Comparison of ENCODE assay signal across 10 cellular contexts in genomic region chrX:150767475-150768131, GRCh38.
DNase-seq lines count a peak whose midpoint lies in the region; ATAC-seq lines count a peak whose summit lies in the region.
"Had no signal": no experiment of that assay in that cellular context is flagged by ENCODE, and none has a peak within 500 bp of the region (broad histone marks: within the 10 kb centered on the region; RNA-seq: fewer than 3 reads in every experiment).

No MANE protein-coding gene starts in this region.

- no peak overlapping the region for H3K4me3 Mint-ChIP-seq in stimulated activated effector memory CD8-positive, alpha-beta T cell treated with anti-CD3 and anti-CD28 coated beads, Interleukin-12 subunit alpha, Interleukin-12 subunit beta, amount 100 ng/mL, for 72 hours
- H3K4me3 Mint-ChIP-seq: dendritic cell treated with granulocyte-macrophage colony-stimulating factor and Interleukin-4, amounts not matched to agents 40 ng/mL and 50 ng/mL, for 4 days had no signal

- DNase-seq in activated naive CD4-positive, alpha-beta T cell treated with Interleukin-2 at 50 U/mL for 16 hours, result peak; percentile 13
- DNase-seq in activated naive CD4-positive, alpha-beta T cell (lab: John Stamatoyannopoulos, UW), result no peak
- DNase-seq in OCI-M1 (lab: John Stamatoyannopoulos, UW), result peak; percentile 1
- DNase-seq in epidermal melanocyte (ENCODE audit: insufficient read length, low spot score), result peak; percentile 18
- DNase-seq in stimulated activated effector memory CD8-positive, alpha-beta T cell treated with anti-CD3 and anti-CD28 coated beads, Interleukin-12 subunit alpha, Interleukin-12 subunit beta, amount 100 ng/mL, for 72 hours (ENCODE audit: low spot score in 2 of 2), result peak in 1 of 2 donors; percentile 50
- DNase-seq in ecto neural progenitor cell (ENCODE audit: low spot score), result no peak
- DNase-seq: KG1 had no signal

- H3K36me3 Mint-ChIP-seq in stimulated activated effector memory CD8-positive, alpha-beta T cell treated with anti-CD3 and anti-CD28 coated beads, Interleukin-12 subunit alpha, Interleukin-12 subunit beta, amount 100 ng/mL, for 72 hours, result peaks cover 26% of the 10 kb centered on the region

- ATAC-seq in stimulated activated effector memory CD8-positive, alpha-beta T cell treated with anti-CD3 and anti-CD28 coated beads, Interleukin-12 subunit alpha, Interleukin-12 subunit beta, amount 100 ng/mL, for 72 hours, result peak; percentile 88
- ATAC-seq in GM21786 (IDR thresholded peaks at IDR 0.05; ENCODE audit: unreplicated experiment) (no peak), GM18511 (IDR thresholded peaks at IDR 0.05; ENCODE audit: unreplicated experiment) (no peak)

- no peak overlapping the region for H3K27ac Mint-ChIP-seq in stimulated activated effector memory CD8-positive, alpha-beta T cell treated with anti-CD3 and anti-CD28 coated beads, Interleukin-12 subunit alpha, Interleukin-12 subunit beta, amount 100 ng/mL, for 72 hours
- H3K27ac Mint-ChIP-seq: dendritic cell treated with granulocyte-macrophage colony-stimulating factor and Interleukin-4, amounts not matched to agents 40 ng/mL and 50 ng/mL, for 4 days had no signal

- H3K4me1 Mint-ChIP-seq in stimulated activated effector memory CD8-positive, alpha-beta T cell treated with anti-CD3 and anti-CD28 coated beads, Interleukin-12 subunit alpha, Interleukin-12 subunit beta, amount 100 ng/mL, for 72 hours, result peaks cover 6% of the 10 kb centered on the region

- no peaks in the 10 kb centered on the region for H3K9me3 Mint-ChIP-seq in stimulated activated effector memory CD8-positive, alpha-beta T cell treated with anti-CD3 and anti-CD28 coated beads, Interleukin-12 subunit alpha, Interleukin-12 subunit beta, amount 100 ng/mL, for 72 hours
- H3K9me3 Mint-ChIP-seq: dendritic cell treated with granulocyte-macrophage colony-stimulating factor and Interleukin-4, amounts not matched to agents 40 ng/mL and 50 ng/mL, for 4 days had no signal

Comparison
In these comparisons a context has a peak if more than half of its experiments do, and no peak if none do; other contexts are left out.
1. DNase-seq: peak in activated naive CD4-positive, alpha-beta T cell treated with Interleukin-2 at 50 U/mL for 16 hours (single experiment), OCI-M1 (single experiment) and epidermal melanocyte (single experiment); none in activated naive CD4-positive, alpha-beta T cell (0 of 4) and ecto neural progenitor cell (single experiment).